Comparison of ENCODE assay signal across 1 cellular context in genomic region chr10:80413152-80413996, GRCh38.
TF ChIP-seq lines count a peak whose summit lies in the region.

No MANE protein-coding gene starts in this region.

TF ChIP-seq in K562, 482 proteins besides CTCF, POLR2A, EP300 and RAD21:
- TF ChIP-seq CHD2 (IDR thresholded peaks at IDR 0.05; ENCODE audit: low read depth, low read length) (no peak), ZNF174 (CRISPR knock-in tag; IDR thresholded peaks at IDR 0.05) (no peak), MTA2 (IDR thresholded peaks at IDR 0.05; ENCODE audit: low read depth) (no peak), ZNF197 (CRISPR knock-in tag; IDR thresholded peaks at IDR 0.05; ENCODE audit: low read depth) (no peak), ZNF408 (CRISPR knock-in tag; IDR thresholded peaks at IDR 0.05; ENCODE audit: low read depth) (no peak), U2AF2 (optimal IDR thresholded peaks at IDR 0.05; ENCODE audit: low read depth, low read length) (no peak), ZBTB40 (IDR thresholded peaks at IDR 0.05) (no peak), ZBTB40 (CRISPR knock-in tag; IDR thresholded peaks at IDR 0.05) (no peak), ZNF431 (CRISPR knock-in tag; IDR thresholded peaks at IDR 0.05) (no peak), ZNF146 (CRISPR knock-in tag; IDR thresholded peaks at IDR 0.05; ENCODE audit: unreplicated experiment) (no peak), ZNF583 (CRISPR knock-in tag; IDR thresholded peaks at IDR 0.05) (no peak), USF2 (CRISPR knock-in tag; IDR thresholded peaks at IDR 0.05) (no peak), ELF1 (tag; IDR thresholded peaks at IDR 0.05) (no peak), NR2F6 (CRISPR knock-in tag; IDR thresholded peaks at IDR 0.05) (no peak)
- TF ChIP-seq, protein P1, sequence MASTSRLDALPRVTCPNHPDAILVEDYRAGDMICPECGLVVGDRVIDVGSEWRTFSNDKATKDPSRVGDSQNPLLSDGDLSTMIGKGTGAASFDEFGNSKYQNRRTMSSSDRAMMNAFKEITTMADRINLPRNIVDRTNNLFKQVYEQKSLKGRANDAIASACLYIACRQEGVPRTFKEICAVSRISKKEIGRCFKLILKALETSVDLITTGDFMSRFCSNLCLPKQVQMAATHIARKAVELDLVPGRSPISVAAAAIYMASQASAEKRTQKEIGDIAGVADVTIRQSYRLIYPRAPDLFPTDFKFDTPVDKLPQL (IDR thresholded peaks at IDR 0.05; ENCODE audit: extremely low read depth, insufficient read length), result no peak
